9 cellular contexts compared by ENCODE assay signal in genomic region chr2:152611458-152612231, GRCh38.
DNase-seq lines count a peak whose midpoint lies in the region; ATAC-seq and TF ChIP-seq lines count a peak whose summit lies in the region.
"Had no signal": no experiment of that assay in that cellular context is flagged by ENCODE, and none has a peak within 500 bp of the region (broad histone marks: within the 10 kb centered on the region; RNA-seq: fewer than 3 reads in every experiment).

No MANE protein-coding gene starts in this region.

- H3K4me3 ChIP-seq in fibroblast of pulmonary artery (replicated peaks; ENCODE audit: low read depth, low read length) (no peak overlapping the region), skeletal muscle tissue (ENCODE audit: low read length in 3 of 3) (no peak overlapping the region)

- H3K27ac Mint-ChIP-seq in activated CD8-positive, alpha-beta memory T cell treated with anti-CD3 and anti-CD28 coated beads, Interleukin-2, amount 10 ng/mL, durations not matched to agents 7 days and 5 days = peak overlapping the region; percentile 29

- H3K9me3 Mint-ChIP-seq in activated CD8-positive, alpha-beta memory T cell treated with anti-CD3 and anti-CD28 coated beads, Interleukin-2, amount 10 ng/mL, durations not matched to agents 7 days and 5 days (ENCODE audit: low read depth) = no peaks in the 10 kb centered on the region
- H3K9me3 Mint-ChIP-seq: activated naive CD4-positive, alpha-beta T cell treated with anti-CD3 and anti-CD28 coated beads, Interleukin-2, amount 50 U/mL, for 72 hours had no signal

- DNase-seq in activated CD8-positive, alpha-beta memory T cell treated with anti-CD3 and anti-CD28 coated beads, Interleukin-2, amount 10 ng/mL, durations not matched to agents 7 days and 5 days = no peak
- no peak for DNase-seq in activated CD8-positive, alpha-beta memory T cell treated with anti-CD3 and anti-CD28 coated beads for 24 hours
- DNase-seq in RPMI8226 (peak; percentile 63), fibroblast of pulmonary artery (ENCODE audit: low read depth) (peak; percentile 88), NCI-H82 (lab: John Stamatoyannopoulos, UW) (no peak)
- no peak for DNase-seq in activated CD4-positive, alpha-beta T cell treated with anti-CD3 and anti-CD28 coated beads for 4 hours

- peaks cover 17% of the 10 kb centered on the region for H3K27me3 Mint-ChIP-seq in activated CD8-positive, alpha-beta memory T cell treated with anti-CD3 and anti-CD28 coated beads, Interleukin-2, amount 10 ng/mL, durations not matched to agents 7 days and 5 days

- peaks cover 0 to 9% (median 0%) of the 10 kb centered on the region in 3 donors for H3K36me3 ChIP-seq in skeletal muscle tissue (ENCODE audit: control insufficient read depth in 3 of 3, insufficient read depth in 3 of 3, low read length in 3 of 3)

- CTCF ChIA-PET in activated CD8-positive, alpha-beta memory T cell treated with anti-CD3 and anti-CD28 coated beads, Interleukin-2, amount 10 ng/mL, durations not matched to agents 7 days and 5 days (lab: Charles Lee) = interaction anchor here (1.0 kb wide), 1 partner anchor 15 kb away, joined by 3 read pairs; no protein-coding TSS in a partner anchor

- no peak for TF ChIP-seq CTCF in fibroblast of pulmonary artery (IDR thresholded peaks at IDR 0.05; ENCODE audit: low read length, missing control alignments)

- no peaks in the 10 kb centered on the region for H3K36me3 Mint-ChIP-seq in activated CD8-positive, alpha-beta memory T cell treated with anti-CD3 and anti-CD28 coated beads, Interleukin-2, amount 10 ng/mL, durations not matched to agents 7 days and 5 days
- H3K36me3 Mint-ChIP-seq: activated naive CD4-positive, alpha-beta T cell treated with anti-CD3 and anti-CD28 coated beads, Interleukin-2, amount 50 U/mL, for 72 hours had no signal

- H3K27me3 ChIP-seq in skeletal muscle tissue (ENCODE audit: control insufficient read depth in 3 of 3, insufficient read depth in 3 of 3, low read length in 3 of 3) = no peaks in the 10 kb centered on the region

- peak overlapping the region; percentile 72 for H3K27ac ChIP-seq in skeletal muscle tissue (ENCODE audit: low read depth, low read length)

- H3K4me3 Mint-ChIP-seq in activated CD8-positive, alpha-beta memory T cell treated with anti-CD3 and anti-CD28 coated beads, Interleukin-2, amount 10 ng/mL, durations not matched to agents 7 days and 5 days = no peak overlapping the region

- peak; percentile 61 for ATAC-seq in activated CD8-positive, alpha-beta memory T cell treated with anti-CD3 and anti-CD28 coated beads, Interleukin-2, amount 10 ng/mL, durations not matched to agents 7 days and 5 days
- peak; percentile 63 for ATAC-seq in HG03064 (IDR thresholded peaks at IDR 0.05; ENCODE audit: low read depth, unreplicated experiment)

- H3K9ac ChIP-seq in skeletal muscle tissue (ENCODE audit: low read depth in 1 of 3, low read length in 3 of 3) = no peak overlapping the region

- H3K9me3 ChIP-seq in skeletal muscle tissue (ENCODE audit: control insufficient read depth in 3 of 3, low read length in 3 of 3) = no peaks in the 10 kb centered on the region

- peaks cover 19% of the 10 kb centered on the region for H3K4me1 Mint-ChIP-seq in activated CD8-positive, alpha-beta memory T cell treated with anti-CD3 and anti-CD28 coated beads, Interleukin-2, amount 10 ng/mL, durations not matched to agents 7 days and 5 days

- peaks cover 14 to 40% (median 23%) of the 10 kb centered on the region in 3 donors for H3K4me1 ChIP-seq in skeletal muscle tissue (ENCODE audit: control insufficient read depth in 3 of 3, insufficient read depth in 3 of 3, low read length in 3 of 3)

Comparison
In these comparisons a context has a peak if more than half of its experiments do, and no peak if none do; other contexts are left out.
1. DNase-seq: peak in RPMI8226 (single experiment) and fibroblast of pulmonary artery (single experiment); none in activated CD8-positive, alpha-beta memory T cell treated with anti-CD3 and anti-CD28 coated beads, Interleukin-2, amount 10 ng/mL, durations not matched to agents 7 days and 5 days (single experiment), activated CD8-positive, alpha-beta memory T cell treated with anti-CD3 and anti-CD28 coated beads for 24 hours (single experiment), activated CD4-positive, alpha-beta T cell treated with anti-CD3 and anti-CD28 coated beads for 4 hours (0 of 2) and NCI-H82 (single experiment).